In genomic region chr6:35049885-35050284, GRCh38 we compare ENCODE assay signal across 9 cellular contexts.
DNase-seq lines count a peak whose midpoint lies in the region; TF ChIP-seq lines count a peak whose summit lies in the region.
"Had no signal": no experiment of that assay in that cellular context is flagged by ENCODE, and none has a peak within 500 bp of the region (broad histone marks: within the 10 kb centered on the region; RNA-seq: fewer than 3 reads in every experiment).

No MANE protein-coding gene starts in this region.

- H3K9me3 ChIP-seq in WERI-Rb-1 (ENCODE audit: severe bottlenecking) (no peaks in the 10 kb centered on the region), right atrium auricular region (no peaks in the 10 kb centered on the region)

- peak overlapping the region; percentile 87 for H3K9ac ChIP-seq in KMS-11

- peaks cover 84% of the 10 kb centered on the region for H3K4me1 ChIP-seq in KMS-11 (ENCODE audit: low read depth, poor library complexity, severe bottlenecking)
- H3K4me1 ChIP-seq in right atrium auricular region: peaks cover 0 to 97% of the 10 kb centered on the region in 2 donors

- H3K27me3 Mint-ChIP-seq in progenitor cell of endocrine pancreas: no peaks in the 10 kb centered on the region

- H3K9me3 Mint-ChIP-seq in progenitor cell of endocrine pancreas (ENCODE audit: low read depth): no peaks in the 10 kb centered on the region
- H3K9me3 Mint-ChIP-seq: neural crest cell had no signal

- in situ Hi-C loops in ACHN (cut with HindIII; ENCODE audit: low pct_ligation_motif_present, low pct_unique_long_range_greater_than_20kb, low sequenced_read_pairs): no loop called here

- peaks cover 4% of the 10 kb centered on the region for H3K36me3 Mint-ChIP-seq in progenitor cell of endocrine pancreas (ENCODE audit: insufficient read depth)

- TF ChIP-seq CTCF in KMS-11 (conservative IDR thresholded peaks at IDR 0.05; ENCODE audit: low read depth, low read length) (no peak), WERI-Rb-1 (IDR thresholded peaks at IDR 0.05; ENCODE audit: low read depth, low read length) (no peak), right atrium auricular region (IDR thresholded peaks at IDR 0.05) (no peak), progenitor cell of endocrine pancreas (IDR thresholded peaks at IDR 0.05; ENCODE audit: unreplicated experiment) (no peak)

- no peaks in the 10 kb centered on the region; the same call in 1 of the 2 replicates for H3K79me2 ChIP-seq in KMS-11 (ENCODE audit: insufficient read depth, low read depth)

- no peak overlapping the region for H2AFZ ChIP-seq in KMS-11 (ENCODE audit: low read depth)

- peak; percentile 93 for DNase-seq in WERI-Rb-1
- no peak for DNase-seq in right atrium auricular region (ENCODE audit: low spot score)
- DNase-seq in superior temporal gyrus (ENCODE audit: extremely low spot score): peak; percentile 83
- DNase-seq in NCI-H1436 (lab: John Stamatoyannopoulos, UW): no peak
- DNase-seq in ACHN: no peak
- DNase-seq in activated gamma-delta T cell (lab: John Stamatoyannopoulos, UW): no peak
- DNase-seq in progenitor cell of endocrine pancreas (ENCODE audit: low spot score, unreplicated experiment): no peak

- H3K36me3 ChIP-seq in KMS-11 (ENCODE audit: insufficient read depth): no peaks in the 10 kb centered on the region
- peaks cover 7% of the 10 kb centered on the region for H3K36me3 ChIP-seq in WERI-Rb-1
- peaks cover 18% of the 10 kb centered on the region for H3K36me3 ChIP-seq in right atrium auricular region

- no peak overlapping the region for H3K4me3 Mint-ChIP-seq in progenitor cell of endocrine pancreas (ENCODE audit: low read depth)
- H3K4me3 Mint-ChIP-seq: neural crest cell had no signal

- H3K27ac Mint-ChIP-seq in progenitor cell of endocrine pancreas: no peak overlapping the region

- peaks cover 22% of the 10 kb centered on the region for H3K4me1 Mint-ChIP-seq in progenitor cell of endocrine pancreas (ENCODE audit: low read depth)

- no peaks in the 10 kb centered on the region for H3K27me3 ChIP-seq in KMS-11 (ENCODE audit: insufficient read depth, low read depth)
- H3K27me3 ChIP-seq in WERI-Rb-1 (ENCODE audit: insufficient read depth, low read depth, severe bottlenecking): no peaks in the 10 kb centered on the region
- no peaks in the 10 kb centered on the region for H3K27me3 ChIP-seq in right atrium auricular region

- H3K4me2 ChIP-seq in KMS-11: peak overlapping the region; percentile 74

- H3K4me3 ChIP-seq in KMS-11 (IDR thresholded peaks at IDR 0.05; ENCODE audit: insufficient read depth, low read depth, low read length): no peak overlapping the region
- H3K4me3 ChIP-seq in WERI-Rb-1 (ENCODE audit: low read depth, low read length): peak overlapping the region; percentile 30
- no peak overlapping the region for H3K4me3 ChIP-seq in right atrium auricular region

- peak overlapping the region; percentile 99 for H3K27ac ChIP-seq in KMS-11
- peak overlapping the region; percentile 97 for H3K27ac ChIP-seq in WERI-Rb-1
- H3K27ac ChIP-seq in right atrium auricular region: peak overlapping the region; percentile 69 to 85

- no peaks in the 10 kb centered on the region for H4K20me1 ChIP-seq in KMS-11 (ENCODE audit: insufficient read depth)

Comparison
In these comparisons a context has a peak if more than half of its experiments do, and no peak if none do; other contexts are left out.
1. DNase-seq: peak in WERI-Rb-1 (single experiment) and superior temporal gyrus (single experiment); none in right atrium auricular region (single experiment), NCI-H1436 (single experiment), ACHN (single experiment), activated gamma-delta T cell (single experiment) and progenitor cell of endocrine pancreas (single experiment).
2. Peak in every context shown above with its lines, with median percentiles within 50 percentile points of each other: H3K27ac ChIP-seq.